Comparison of ENCODE assay signal across 8 cellular contexts in genomic region chr19:14089662-14090508, GRCh38. TPM values are rescaled to one million over a fixed set of nuclear protein-coding genes. Genes with fewer than 3 reads are reported as not detected.
DNase-seq lines count a peak whose midpoint lies in the region; ATAC-seq and TF ChIP-seq lines count a peak whose summit lies in the region.

No MANE protein-coding gene starts in this region.

- peaks cover 6% of the 10 kb centered on the region for H3K79me2 ChIP-seq in hepatocyte

- H2AFZ ChIP-seq in hepatocyte: no peak overlapping the region

- under 1% methylated on average over 69 of the region's 142 CpGs for WGBS in hepatocyte (ENCODE audit: low lambda C conversion rate, missing lambda C conversion rate)

- H3K27me3 ChIP-seq in ascending aorta (no peaks in the 10 kb centered on the region), hepatocyte (no peaks in the 10 kb centered on the region)

- H3K27ac ChIP-seq in ascending aorta: peak overlapping the region; percentile 52 to 92
- peak overlapping the region; percentile 79 for H3K27ac ChIP-seq in hepatocyte

- peaks cover 5 to 7% of the 10 kb centered on the region in 2 donors for H3K9me3 ChIP-seq in ascending aorta
- no peaks in the 10 kb centered on the region for H3K9me3 ChIP-seq in hepatocyte (ENCODE audit: low read depth)

- H4K20me1 ChIP-seq in hepatocyte (ENCODE audit: insufficient read depth, poor library complexity, severe bottlenecking): peaks cover 7% of the 10 kb centered on the region

- TF ChIP-seq CTCF in ascending aorta (IDR thresholded peaks at IDR 0.05) (peak in 1 of 3 experiments; percentile 30), hepatocyte (IDR thresholded peaks at IDR 0.05; ENCODE audit: poor library complexity) (no peak)

- H3K9me2 ChIP-seq in hepatocyte (replicated peaks; ENCODE audit: insufficient read depth): no peaks in the 10 kb centered on the region

- H3K36me3 ChIP-seq in ascending aorta (peaks cover 10 to 12% of the 10 kb centered on the region in 2 donors), hepatocyte (replicated peaks; ENCODE audit: insufficient read depth, low read depth) (no peaks in the 10 kb centered on the region)

- peak; percentile 20 for DNase-seq in GDM1 (lab: John Stamatoyannopoulos, UW)
- peak in 1 of 2 donors; percentile 77 for DNase-seq in ascending aorta (ENCODE audit: low spot score in 2 of 2)
- DNase-seq in hepatocyte (ENCODE audit: low spot score): peak; percentile 79
- DNase-seq in skeletal muscle cell (ENCODE audit: low read depth): no peak
- no peak for DNase-seq in medulla oblongata (ENCODE audit: extremely low spot score)
- DNase-seq in amniotic stem cell (lab: John Stamatoyannopoulos, UW): no peak

- H3K4me3 ChIP-seq in ascending aorta: peak overlapping the region; percentile 80 to 90
- peak overlapping the region; percentile 79 for H3K4me3 ChIP-seq in hepatocyte
- peak overlapping the region; percentile 59 for H3K4me3 ChIP-seq in skeletal muscle cell (ENCODE audit: low read depth, low read length)

- ATAC-seq in HG02885 (IDR thresholded peaks at IDR 0.05; ENCODE audit: poor library complexity, unreplicated experiment) (peak; percentile 23), SK-N-SH treated with all-trans-retinoic acid at 6 μM for 48 hours (peak; percentile 54)

- H3K4me1 ChIP-seq in ascending aorta: peaks cover 3 to 9% of the 10 kb centered on the region in 2 donors
- H3K4me1 ChIP-seq in hepatocyte (ENCODE audit: insufficient read depth): no peaks in the 10 kb centered on the region

- H3K4me2 ChIP-seq in hepatocyte: peak overlapping the region; percentile 96

- intact Hi-C loops in ascending aorta (cut with DNase I): loop anchor here (2.0 kb wide), 2 partner anchors 17 to 29 kb away; no protein-coding TSS in a partner anchor

TF ChIP-seq in SK-N-SH treated with all-trans-retinoic acid at 6 μM for 48 hours, 23 proteins besides CTCF, POLR2A, EP300 and RAD21:
- TF ChIP-seq ZFP30 (CRISPR knock-in tag; IDR thresholded peaks at IDR 0.05): no peak
- TF ChIP-seq ZFP3 (CRISPR knock-in tag; IDR thresholded peaks at IDR 0.05): no peak
- no peak for TF ChIP-seq ESRRG (CRISPR knock-in tag; IDR thresholded peaks at IDR 0.05)
- TF ChIP-seq TSHZ2 (CRISPR knock-in tag; IDR thresholded peaks at IDR 0.05): no peak
- TF ChIP-seq TCF4 (CRISPR knock-in tag; IDR thresholded peaks at IDR 0.05; ENCODE audit: borderline replicate concordance): no peak
- TF ChIP-seq TOX (CRISPR knock-in tag; IDR thresholded peaks at IDR 0.05; ENCODE audit: borderline replicate concordance): no peak
- no peak for TF ChIP-seq SNAI2 (CRISPR knock-in tag; IDR thresholded peaks at IDR 0.05)
- TF ChIP-seq ARNTL (CRISPR knock-in tag; IDR thresholded peaks at IDR 0.05; ENCODE audit: borderline replicate concordance, low read depth): no peak
- TF ChIP-seq BACH2 (CRISPR knock-in tag; IDR thresholded peaks at IDR 0.05; ENCODE audit: borderline replicate concordance): no peak
- no peak for TF ChIP-seq PATZ1 (CRISPR knock-in tag; IDR thresholded peaks at IDR 0.05; ENCODE audit: borderline replicate concordance)
- TF ChIP-seq ZNF70 (CRISPR knock-in tag; IDR thresholded peaks at IDR 0.05): no peak

RNA-seq across cellular contexts. Expression of gene SAMD1, which starts 0.7 kb away (rescaled TPM):
- total RNA-seq in ascending aorta (9.4 TPM), hepatocyte (25.6 and 35.8 TPM in 2 replicates)
- 44.8 and 45.6 TPM in 2 replicates for polyA plus RNA-seq in hepatocyte

RNA-seq across cellular contexts. Expression of gene C19orf67, which starts 4.3 kb away (rescaled TPM):
- total RNA-seq in ascending aorta (not detected), hepatocyte (not detected in 2 replicates)
- polyA plus RNA-seq in hepatocyte: not detected in 2 replicates

RNA-seq across cellular contexts. Expression of gene MISP3, which starts 17.3 kb away (rescaled TPM):
- 6.0 TPM for total RNA-seq in ascending aorta
- 3.7 and 4.9 TPM in 2 replicates for total RNA-seq in hepatocyte
- polyA plus RNA-seq in hepatocyte: 12.5 and 13.1 TPM in 2 replicates

RNA-seq across cellular contexts. Expression of gene PRKACA, which starts 27.7 kb away (rescaled TPM):
- total RNA-seq in ascending aorta (92.6 TPM), hepatocyte (29.0 and 41.5 TPM in 2 replicates)
- polyA plus RNA-seq in hepatocyte: 12.2 and 13.4 TPM in 2 replicates

RNA-seq across cellular contexts. Expression of gene PALM3, which starts 28.0 kb away (rescaled TPM):
- 1.7 TPM for total RNA-seq in ascending aorta
- total RNA-seq in hepatocyte: 2.1 and 2.3 TPM in 2 replicates
- 2.3 and 3.4 TPM in 2 replicates for polyA plus RNA-seq in hepatocyte

Comparison
In these comparisons a context has a peak if more than half of its experiments do, and no peak if none do; other contexts are left out.
1. DNase-seq: peak in GDM1 (single experiment) and hepatocyte (single experiment); none in skeletal muscle cell (single experiment), medulla oblongata (single experiment) and amniotic stem cell (single experiment).
2. Peak in every context shown above with its lines, with median percentiles within 50 percentile points of each other: H3K4me3 ChIP-seq.